Comparison of ENCODE assay signal across 16 cellular contexts in genomic region chr6:81023007-81023582, GRCh38.
DNase-seq lines count a peak whose midpoint lies in the region; ATAC-seq, FAIRE-seq and TF ChIP-seq lines count a peak whose summit lies in the region.
"Had no signal": no experiment of that assay in that cellular context is flagged by ENCODE, and none has a peak within 500 bp of the region (broad histone marks: within the 10 kb centered on the region; RNA-seq: fewer than 3 reads in every experiment).

No MANE protein-coding gene starts in this region.

- no peaks in the 10 kb centered on the region for H3K4me1 ChIP-seq in K562 (replicated peaks in 1 of 2; ENCODE audit: control insufficient read depth in 2 of 2, insufficient read depth in 2 of 2, low read length in 2 of 2)
- no peaks in the 10 kb centered on the region for H3K4me1 ChIP-seq in spleen
- no peaks in the 10 kb centered on the region for H3K4me1 ChIP-seq in suprapubic skin
- H3K4me1 ChIP-seq: pancreas had no signal

- 0% methylated on average over 1 of the region's 1 CpG for WGBS in K562 (ENCODE audit: insufficient coverage, low coverage, missing lambda C conversion rate)
- 55 to 73% (median 66%) methylated on average over 1 of the region's 1 CpG for WGBS in spleen, 5 donors
- WGBS in suprapubic skin: 70% methylated on average over 1 of the region's 1 CpG

- H3K9me3 ChIP-seq in K562 (replicated peaks; ENCODE audit: control insufficient read depth, insufficient read depth, low read depth, low read length): peaks cover 2% of the 10 kb centered on the region; the same call in 1 of the 2 replicates
- H3K9me3 ChIP-seq in spleen: peaks cover 0 to 74% (median 37%) of the 10 kb centered on the region in 8 donors
- peaks cover 15% of the 10 kb centered on the region for H3K9me3 ChIP-seq in suprapubic skin
- H3K9me3 ChIP-seq: pancreas had no signal

- no peaks in the 10 kb centered on the region for H3K27me3 ChIP-seq in K562 (ENCODE audit: control insufficient read depth in 2 of 2, insufficient read depth in 2 of 2, low read length in 2 of 2)
- H3K27me3 ChIP-seq in spleen (replicated peaks in 1 of 7): no peaks in the 10 kb centered on the region
- H3K27me3 ChIP-seq in suprapubic skin: no peaks in the 10 kb centered on the region
- H3K27me3 ChIP-seq: pancreas had no signal

- no peaks in the 10 kb centered on the region for H3K9me1 ChIP-seq in K562 (ENCODE audit: control insufficient read depth, insufficient read depth, low read length)

- in situ Hi-C loops in K562 (cut with MboI): no loop called here

- H3K36me3 ChIP-seq in K562 (ENCODE audit: control insufficient read depth, insufficient read depth, low read length) (no peaks in the 10 kb centered on the region), spleen (no peaks in the 10 kb centered on the region), suprapubic skin (no peaks in the 10 kb centered on the region)
- H3K36me3 ChIP-seq: pancreas had no signal

- no peaks in the 10 kb centered on the region for H4K20me1 ChIP-seq in K562 (replicated peaks; ENCODE audit: control insufficient read depth, insufficient read depth, low read length)

- no peak for TF ChIP-seq EP300 in K562 (IDR thresholded peaks at IDR 0.05; ENCODE audit: low read length)
- TF ChIP-seq EP300 in suprapubic skin (IDR thresholded peaks at IDR 0.05): no peak

- intact Hi-C loops in K562 (cut with micrococcal nuclease) (no loop called here), spleen (cut with DNase I; ENCODE audit: low total_unique reads) (no loop called here)

- H3K9ac ChIP-seq in K562 (ENCODE audit: insufficient read depth in 1 of 2, low read depth in 2 of 2, low read length in 2 of 2): no peak overlapping the region

- CTCF ChIA-PET in K562 (lab: Yijun Ruan, JAX; ENCODE audit: low intra/inter-chr PET ratio): interaction anchor here (0.7 kb wide), 1 partner anchor 1042 kb away, joined by 3 read pairs; no protein-coding TSS in a partner anchor

- peak; percentile 48 for DNase-seq in NCI-H82 (lab: John Stamatoyannopoulos, UW)
- no peak for DNase-seq in NCI-H82 treated with DMSO at 0.1 percent for 48 hours (lab: John Stamatoyannopoulos, UW; ENCODE audit: unreplicated experiment)
- DNase-seq in NB4 (ENCODE audit: low read depth): peak; percentile 43
- DNase-seq in K562 (ENCODE audit: extremely low read depth in 1 of 4, low spot score in 3 of 4): peak in 1 of 4 experiments; percentile 0
- peak; percentile 6 for DNase-seq in myocyte (ENCODE audit: low read depth)
- DNase-seq in spleen: no peak
- no peak for DNase-seq in suprapubic skin (ENCODE audit: low spot score in 2 of 2)
- DNase-seq: activated CD4-positive, alpha-beta T cell treated with anti-CD3 and anti-CD28 coated beads, Interleukin-2, amount 50 U/mL, for 48 hours; H7; left ventricle myocardium superior; NCI-H1092; pancreas; stimulated activated CD4-positive, alpha-beta T cell treated with anti-CD3 and anti-CD28 coated beads, Interleukin-2, amount 100 ng/mL, for 48 hours had no signal

- no peak overlapping the region for H3K4me2 ChIP-seq in K562 (ENCODE audit: insufficient read depth, low read length)

- H3K4me3 ChIP-seq in NB4 (ENCODE audit: low read depth, low read length): no peak overlapping the region
- H3K4me3 ChIP-seq in K562: no peak overlapping the region
- no peak overlapping the region for H3K4me3 ChIP-seq in spleen
- H3K4me3 ChIP-seq in suprapubic skin: no peak overlapping the region
- H3K4me3 ChIP-seq: coronary artery, pancreas had no signal

- H2AFZ ChIP-seq in K562 (ENCODE audit: low read depth, low read length): no peak overlapping the region

- no TSS peak for BruUV-seq in K562 (replicated peaks; lab: Mats Ljungman, UMichigan)

- no peak for TF ChIP-seq RAD21 in K562 (CRISPR knock-in tag; conservative IDR thresholded peaks at IDR 0.05 in 1 of 2, IDR thresholded peaks at IDR 0.05 in 1 of 2)

- no peaks in the 10 kb centered on the region for H3K79me2 ChIP-seq in K562 (ENCODE audit: control insufficient read depth, insufficient read depth, low read length)

- POLR2A ChIA-PET in K562 (lab: Yijun Ruan, JAX): no interaction called here

- TF ChIP-seq POLR2A in NB4 (IDR thresholded peaks at IDR 0.05; ENCODE audit: extremely low read depth, insufficient read length): no peak
- TF ChIP-seq POLR2A in K562 (conservative IDR thresholded peaks at IDR 0.05): no peak
- no peak for TF ChIP-seq POLR2A in spleen (IDR thresholded peaks at IDR 0.05)
- TF ChIP-seq POLR2A in suprapubic skin (IDR thresholded peaks at IDR 0.05): no peak

- FAIRE-seq in K562 (lab: Jason Lieb, UNC): no peak

- ATAC-seq in K562 (no peak), HG03025 (IDR thresholded peaks at IDR 0.05; ENCODE audit: low FRiP score, unreplicated experiment) (no peak)
- ATAC-seq: left ventricle myocardium superior, pancreas, Right ventricle myocardium inferior had no signal

- TF ChIP-seq CTCF in NB4 (IDR thresholded peaks at IDR 0.05; ENCODE audit: low read depth, low read length): no peak
- no peak for TF ChIP-seq CTCF in K562 (IDR thresholded peaks at IDR 0.05 in 2 of 3, conservative IDR thresholded peaks at IDR 0.05 in 1 of 3; ENCODE audit: insufficient read depth in 2 of 3, low read depth in 1 of 3, low read length in 3 of 3)
- no peak for TF ChIP-seq CTCF in spleen (IDR thresholded peaks at IDR 0.05 in 8 of 11, conservative IDR thresholded peaks at IDR 0.05 in 3 of 11)
- no peak for TF ChIP-seq CTCF in suprapubic skin (IDR thresholded peaks at IDR 0.05)

- H3K27ac ChIP-seq in K562 (ENCODE audit: extremely low read depth, low read depth, low read length) (no peak overlapping the region), spleen (no peak overlapping the region), suprapubic skin (no peak overlapping the region)
- H3K27ac ChIP-seq: coronary artery, pancreas had no signal

TF ChIP-seq in K562, 482 proteins besides CTCF, POLR2A, EP300 and RAD21:
- TF ChIP-seq ZFP36 (IDR thresholded peaks at IDR 0.05; ENCODE audit: low read depth, low read length, partially characterized antibody) (peak; percentile 54), PTTG1 (tag; IDR thresholded peaks at IDR 0.05; ENCODE audit: low read depth) (no peak)
TF ChIP-seq in K562: peak in this region for 1.

Comparison
In these comparisons a context has a peak if more than half of its experiments do, and no peak if none do; other contexts are left out.
1. DNase-seq: peak in NCI-H82 (single experiment), NB4 (single experiment) and myocyte (single experiment); none in NCI-H82 treated with DMSO at 0.1 percent for 48 hours (single experiment), spleen (single experiment) and suprapubic skin (0 of 2).